ENCODE assay signal across 1 cellular context in the genomic region with DNA sequence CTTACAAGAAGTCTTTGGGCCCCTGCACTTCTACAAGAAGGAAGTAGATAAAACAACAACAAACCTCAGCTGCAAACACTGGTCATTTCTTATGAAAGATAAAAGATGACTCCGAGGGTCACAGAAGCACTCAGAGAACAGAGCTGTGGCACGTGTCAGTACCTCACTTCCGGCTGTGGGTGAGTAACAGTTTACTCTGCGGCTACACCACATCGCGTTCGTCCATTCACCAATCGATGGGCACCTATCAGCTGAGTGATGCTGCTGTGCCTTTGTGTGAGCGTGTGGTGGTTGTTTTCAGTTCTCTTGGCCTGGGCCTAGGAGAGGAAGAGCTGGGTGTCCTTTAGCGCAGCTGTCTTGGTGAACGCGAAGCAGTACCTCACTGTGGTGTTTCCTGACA.
TF ChIP-seq lines count a peak whose summit lies in the region.

No MANE protein-coding gene starts in this region.

TF ChIP-seq in K562, 482 proteins besides CTCF, POLR2A, EP300 and RAD21 (continued from another document and continues in another):
- TF ChIP-seq, protein P1, sequence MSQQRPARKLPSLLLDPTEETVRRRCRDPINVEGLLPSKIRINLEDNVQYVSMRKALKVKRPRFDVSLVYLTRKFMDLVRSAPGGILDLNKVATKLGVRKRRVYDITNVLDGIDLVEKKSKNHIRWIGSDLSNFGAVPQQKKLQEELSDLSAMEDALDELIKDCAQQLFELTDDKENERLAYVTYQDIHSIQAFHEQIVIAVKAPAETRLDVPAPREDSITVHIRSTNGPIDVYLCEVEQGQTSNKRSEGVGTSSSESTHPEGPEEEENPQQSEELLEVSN (IDR thresholded peaks at IDR 0.05; ENCODE audit: borderline replicate concordance in 1 of 2, extremely low read depth in 1 of 2, insufficient read depth in 1 of 2, insufficient read length in 1 of 2, low read depth in 1 of 2, low read length in 1 of 2, poor library complexity in 1 of 2, severe bottlenecking in 1 of 2), result peak in 1 of 2 experiments; percentile 37
- TF ChIP-seq CTBP1 (IDR thresholded peaks at IDR 0.05; ENCODE audit: borderline replicate concordance) (peak; percentile 50; the same call in 1 of the 2 replicates), CREM (IDR thresholded peaks at IDR 0.05; ENCODE audit: low read depth) (0 out of 2 replicates have a peak, but pooled peaks have one; percentile 5), NR2F6 (CRISPR knock-in tag; IDR thresholded peaks at IDR 0.05) (no peak), SAFB (IDR thresholded peaks at IDR 0.05; ENCODE audit: borderline replicate concordance, low read depth, low read length) (no peak), RBM14 (IDR thresholded peaks at IDR 0.05; ENCODE audit: borderline replicate concordance, insufficient read depth, low read depth, low read length) (no peak), RBM17 (IDR thresholded peaks at IDR 0.05; ENCODE audit: borderline replicate concordance, low read depth, low read length) (no peak), THRAP3 (IDR thresholded peaks at IDR 0.05; ENCODE audit: borderline replicate concordance) (no peak), HIVEP1 (CRISPR knock-in tag; IDR thresholded peaks at IDR 0.05) (no peak), LCOR (CRISPR knock-in tag; IDR thresholded peaks at IDR 0.05) (no peak), ZNF197 (CRISPR knock-in tag; IDR thresholded peaks at IDR 0.05; ENCODE audit: low read depth) (no peak), HMG20A (CRISPR knock-in tag; conservative IDR thresholded peaks at IDR 0.05) (no peak), CBX5 (IDR thresholded peaks at IDR 0.05; ENCODE audit: borderline replicate concordance, low read depth) (no peak), YBX1 (IDR thresholded peaks at IDR 0.05) (no peak), NCOA2 (IDR thresholded peaks at IDR 0.05; ENCODE audit: partially characterized antibody in 2 of 2) (no peak), SP1 (CRISPR knock-in tag; IDR thresholded peaks at IDR 0.05) (no peak), GABPA (tag; conservative IDR thresholded peaks at IDR 0.05; ENCODE audit: low read depth) (peak; percentile 64), BRCA1 (IDR thresholded peaks at IDR 0.05) (no peak), BRCA1 (CRISPR knock-in tag; IDR thresholded peaks at IDR 0.05) (no peak), TBP (optimal IDR thresholded peaks at IDR 0.05; ENCODE audit: low read depth, low read length) (no peak), NFRKB (IDR thresholded peaks at IDR 0.05; ENCODE audit: low read depth) (no peak), STAT5B (CRISPR knock-in tag; IDR thresholded peaks at IDR 0.05) (no peak), ZEB2 (IDR thresholded peaks at IDR 0.05) (no peak), PYGO2 (tag; IDR thresholded peaks at IDR 0.05) (no peak), DMBX1 (CRISPR knock-in tag; IDR thresholded peaks at IDR 0.05; ENCODE audit: borderline replicate concordance) (no peak), TAF15 (IDR thresholded peaks at IDR 0.05; ENCODE audit: low read depth, low read length) (no peak), TAF9B (IDR thresholded peaks at IDR 0.05; ENCODE audit: partially characterized antibody) (no peak), TEAD1 (CRISPR knock-in tag; IDR thresholded peaks at IDR 0.05) (no peak), PHF20 (IDR thresholded peaks at IDR 0.05; ENCODE audit: partially characterized antibody) (no peak), ZNF778 (CRISPR knock-in tag; IDR thresholded peaks at IDR 0.05) (no peak), ZNF780A (CRISPR knock-in tag; IDR thresholded peaks at IDR 0.05) (no peak), ZKSCAN1 (IDR thresholded peaks at IDR 0.05; ENCODE audit: low read depth, low read length) (no peak), ZNF644 (tag; IDR thresholded peaks at IDR 0.05; ENCODE audit: low read depth) (no peak), MAFK (IDR thresholded peaks at IDR 0.05; ENCODE audit: low read length) (no peak), XRCC5 (IDR thresholded peaks at IDR 0.05; ENCODE audit: low read depth, low read length) (no peak), SRSF1 (IDR thresholded peaks at IDR 0.05; ENCODE audit: low read depth, low read length) (no peak), ZNF444 (CRISPR knock-in tag; IDR thresholded peaks at IDR 0.05) (no peak), LEF1 (IDR thresholded peaks at IDR 0.05) (no peak)
- TF ChIP-seq, protein P2, sequence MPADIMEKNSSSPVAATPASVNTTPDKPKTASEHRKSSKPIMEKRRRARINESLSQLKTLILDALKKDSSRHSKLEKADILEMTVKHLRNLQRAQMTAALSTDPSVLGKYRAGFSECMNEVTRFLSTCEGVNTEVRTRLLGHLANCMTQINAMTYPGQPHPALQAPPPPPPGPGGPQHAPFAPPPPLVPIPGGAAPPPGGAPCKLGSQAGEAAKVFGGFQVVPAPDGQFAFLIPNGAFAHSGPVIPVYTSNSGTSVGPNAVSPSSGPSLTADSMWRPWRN (IDR thresholded peaks at IDR 0.05; ENCODE audit: low read depth), result peak; percentile 94
- TF ChIP-seq, protein P3, sequence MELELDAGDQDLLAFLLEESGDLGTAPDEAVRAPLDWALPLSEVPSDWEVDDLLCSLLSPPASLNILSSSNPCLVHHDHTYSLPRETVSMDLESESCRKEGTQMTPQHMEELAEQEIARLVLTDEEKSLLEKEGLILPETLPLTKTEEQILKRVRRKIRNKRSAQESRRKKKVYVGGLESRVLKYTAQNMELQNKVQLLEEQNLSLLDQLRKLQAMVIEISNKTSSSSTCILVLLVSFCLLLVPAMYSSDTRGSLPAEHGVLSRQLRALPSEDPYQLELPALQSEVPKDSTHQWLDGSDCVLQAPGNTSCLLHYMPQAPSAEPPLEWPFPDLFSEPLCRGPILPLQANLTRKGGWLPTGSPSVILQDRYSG (tag; conservative IDR thresholded peaks at IDR 0.05; ENCODE audit: low read depth), result no peak
- TF ChIP-seq, protein P4, sequence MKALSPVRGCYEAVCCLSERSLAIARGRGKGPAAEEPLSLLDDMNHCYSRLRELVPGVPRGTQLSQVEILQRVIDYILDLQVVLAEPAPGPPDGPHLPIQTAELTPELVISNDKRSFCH (CRISPR knock-in tag; IDR thresholded peaks at IDR 0.05), result no peak
- TF ChIP-seq, protein P4 (tag; IDR thresholded peaks at IDR 0.05), result no peak
- TF ChIP-seq, protein P5, sequence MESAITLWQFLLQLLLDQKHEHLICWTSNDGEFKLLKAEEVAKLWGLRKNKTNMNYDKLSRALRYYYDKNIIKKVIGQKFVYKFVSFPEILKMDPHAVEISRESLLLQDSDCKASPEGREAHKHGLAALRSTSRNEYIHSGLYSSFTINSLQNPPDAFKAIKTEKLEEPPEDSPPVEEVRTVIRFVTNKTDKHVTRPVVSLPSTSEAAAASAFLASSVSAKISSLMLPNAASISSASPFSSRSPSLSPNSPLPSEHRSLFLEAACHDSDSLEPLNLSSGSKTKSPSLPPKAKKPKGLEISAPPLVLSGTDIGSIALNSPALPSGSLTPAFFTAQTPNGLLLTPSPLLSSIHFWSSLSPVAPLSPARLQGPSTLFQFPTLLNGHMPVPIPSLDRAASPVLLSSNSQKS (CRISPR knock-in tag; IDR thresholded peaks at IDR 0.05), result no peak
- TF ChIP-seq, protein P6, sequence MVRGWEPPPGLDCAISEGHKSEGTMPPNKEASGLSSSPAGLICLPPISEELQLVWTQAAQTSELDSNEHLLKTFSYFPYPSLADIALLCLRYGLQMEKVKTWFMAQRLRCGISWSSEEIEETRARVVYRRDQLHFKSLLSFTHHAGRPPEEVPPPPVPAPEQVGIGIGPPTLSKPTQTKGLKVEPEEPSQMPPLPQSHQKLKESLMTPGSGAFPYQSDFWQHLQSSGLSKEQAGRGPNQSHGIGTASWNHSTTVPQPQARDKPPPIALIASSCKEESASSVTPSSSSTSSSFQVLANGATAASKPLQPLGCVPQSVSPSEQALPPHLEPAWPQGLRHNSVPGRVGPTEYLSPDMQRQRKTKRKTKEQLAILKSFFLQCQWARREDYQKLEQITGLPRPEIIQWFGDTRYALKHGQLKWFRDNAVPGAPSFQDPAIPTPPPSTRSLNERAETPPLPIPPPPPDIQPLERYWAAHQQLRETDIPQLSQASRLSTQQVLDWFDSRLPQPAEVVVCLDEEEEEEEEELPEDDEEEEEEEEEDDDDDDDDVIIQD (CRISPR knock-in tag; IDR thresholded peaks at IDR 0.05), result no peak
- TF ChIP-seq, protein P7, sequence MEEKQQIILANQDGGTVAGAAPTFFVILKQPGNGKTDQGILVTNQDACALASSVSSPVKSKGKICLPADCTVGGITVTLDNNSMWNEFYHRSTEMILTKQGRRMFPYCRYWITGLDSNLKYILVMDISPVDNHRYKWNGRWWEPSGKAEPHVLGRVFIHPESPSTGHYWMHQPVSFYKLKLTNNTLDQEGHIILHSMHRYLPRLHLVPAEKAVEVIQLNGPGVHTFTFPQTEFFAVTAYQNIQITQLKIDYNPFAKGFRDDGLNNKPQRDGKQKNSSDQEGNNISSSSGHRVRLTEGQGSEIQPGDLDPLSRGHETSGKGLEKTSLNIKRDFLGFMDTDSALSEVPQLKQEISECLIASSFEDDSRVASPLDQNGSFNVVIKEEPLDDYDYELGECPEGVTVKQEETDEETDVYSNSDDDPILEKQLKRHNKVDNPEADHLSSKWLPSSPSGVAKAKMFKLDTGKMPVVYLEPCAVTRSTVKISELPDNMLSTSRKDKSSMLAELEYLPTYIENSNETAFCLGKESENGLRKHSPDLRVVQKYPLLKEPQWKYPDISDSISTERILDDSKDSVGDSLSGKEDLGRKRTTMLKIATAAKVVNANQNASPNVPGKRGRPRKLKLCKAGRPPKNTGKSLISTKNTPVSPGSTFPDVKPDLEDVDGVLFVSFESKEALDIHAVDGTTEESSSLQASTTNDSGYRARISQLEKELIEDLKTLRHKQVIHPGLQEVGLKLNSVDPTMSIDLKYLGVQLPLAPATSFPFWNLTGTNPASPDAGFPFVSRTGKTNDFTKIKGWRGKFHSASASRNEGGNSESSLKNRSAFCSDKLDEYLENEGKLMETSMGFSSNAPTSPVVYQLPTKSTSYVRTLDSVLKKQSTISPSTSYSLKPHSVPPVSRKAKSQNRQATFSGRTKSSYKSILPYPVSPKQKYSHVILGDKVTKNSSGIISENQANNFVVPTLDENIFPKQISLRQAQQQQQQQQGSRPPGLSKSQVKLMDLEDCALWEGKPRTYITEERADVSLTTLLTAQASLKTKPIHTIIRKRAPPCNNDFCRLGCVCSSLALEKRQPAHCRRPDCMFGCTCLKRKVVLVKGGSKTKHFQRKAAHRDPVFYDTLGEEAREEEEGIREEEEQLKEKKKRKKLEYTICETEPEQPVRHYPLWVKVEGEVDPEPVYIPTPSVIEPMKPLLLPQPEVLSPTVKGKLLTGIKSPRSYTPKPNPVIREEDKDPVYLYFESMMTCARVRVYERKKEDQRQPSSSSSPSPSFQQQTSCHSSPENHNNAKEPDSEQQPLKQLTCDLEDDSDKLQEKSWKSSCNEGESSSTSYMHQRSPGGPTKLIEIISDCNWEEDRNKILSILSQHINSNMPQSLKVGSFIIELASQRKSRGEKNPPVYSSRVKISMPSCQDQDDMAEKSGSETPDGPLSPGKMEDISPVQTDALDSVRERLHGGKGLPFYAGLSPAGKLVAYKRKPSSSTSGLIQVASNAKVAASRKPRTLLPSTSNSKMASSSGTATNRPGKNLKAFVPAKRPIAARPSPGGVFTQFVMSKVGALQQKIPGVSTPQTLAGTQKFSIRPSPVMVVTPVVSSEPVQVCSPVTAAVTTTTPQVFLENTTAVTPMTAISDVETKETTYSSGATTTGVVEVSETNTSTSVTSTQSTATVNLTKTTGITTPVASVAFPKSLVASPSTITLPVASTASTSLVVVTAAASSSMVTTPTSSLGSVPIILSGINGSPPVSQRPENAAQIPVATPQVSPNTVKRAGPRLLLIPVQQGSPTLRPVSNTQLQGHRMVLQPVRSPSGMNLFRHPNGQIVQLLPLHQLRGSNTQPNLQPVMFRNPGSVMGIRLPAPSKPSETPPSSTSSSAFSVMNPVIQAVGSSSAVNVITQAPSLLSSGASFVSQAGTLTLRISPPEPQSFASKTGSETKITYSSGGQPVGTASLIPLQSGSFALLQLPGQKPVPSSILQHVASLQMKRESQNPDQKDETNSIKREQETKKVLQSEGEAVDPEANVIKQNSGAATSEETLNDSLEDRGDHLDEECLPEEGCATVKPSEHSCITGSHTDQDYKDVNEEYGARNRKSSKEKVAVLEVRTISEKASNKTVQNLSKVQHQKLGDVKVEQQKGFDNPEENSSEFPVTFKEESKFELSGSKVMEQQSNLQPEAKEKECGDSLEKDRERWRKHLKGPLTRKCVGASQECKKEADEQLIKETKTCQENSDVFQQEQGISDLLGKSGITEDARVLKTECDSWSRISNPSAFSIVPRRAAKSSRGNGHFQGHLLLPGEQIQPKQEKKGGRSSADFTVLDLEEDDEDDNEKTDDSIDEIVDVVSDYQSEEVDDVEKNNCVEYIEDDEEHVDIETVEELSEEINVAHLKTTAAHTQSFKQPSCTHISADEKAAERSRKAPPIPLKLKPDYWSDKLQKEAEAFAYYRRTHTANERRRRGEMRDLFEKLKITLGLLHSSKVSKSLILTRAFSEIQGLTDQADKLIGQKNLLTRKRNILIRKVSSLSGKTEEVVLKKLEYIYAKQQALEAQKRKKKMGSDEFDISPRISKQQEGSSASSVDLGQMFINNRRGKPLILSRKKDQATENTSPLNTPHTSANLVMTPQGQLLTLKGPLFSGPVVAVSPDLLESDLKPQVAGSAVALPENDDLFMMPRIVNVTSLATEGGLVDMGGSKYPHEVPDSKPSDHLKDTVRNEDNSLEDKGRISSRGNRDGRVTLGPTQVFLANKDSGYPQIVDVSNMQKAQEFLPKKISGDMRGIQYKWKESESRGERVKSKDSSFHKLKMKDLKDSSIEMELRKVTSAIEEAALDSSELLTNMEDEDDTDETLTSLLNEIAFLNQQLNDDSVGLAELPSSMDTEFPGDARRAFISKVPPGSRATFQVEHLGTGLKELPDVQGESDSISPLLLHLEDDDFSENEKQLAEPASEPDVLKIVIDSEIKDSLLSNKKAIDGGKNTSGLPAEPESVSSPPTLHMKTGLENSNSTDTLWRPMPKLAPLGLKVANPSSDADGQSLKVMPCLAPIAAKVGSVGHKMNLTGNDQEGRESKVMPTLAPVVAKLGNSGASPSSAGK (IDR thresholded peaks at IDR 0.05), result peak; percentile 74
- TF ChIP-seq, protein P8, sequence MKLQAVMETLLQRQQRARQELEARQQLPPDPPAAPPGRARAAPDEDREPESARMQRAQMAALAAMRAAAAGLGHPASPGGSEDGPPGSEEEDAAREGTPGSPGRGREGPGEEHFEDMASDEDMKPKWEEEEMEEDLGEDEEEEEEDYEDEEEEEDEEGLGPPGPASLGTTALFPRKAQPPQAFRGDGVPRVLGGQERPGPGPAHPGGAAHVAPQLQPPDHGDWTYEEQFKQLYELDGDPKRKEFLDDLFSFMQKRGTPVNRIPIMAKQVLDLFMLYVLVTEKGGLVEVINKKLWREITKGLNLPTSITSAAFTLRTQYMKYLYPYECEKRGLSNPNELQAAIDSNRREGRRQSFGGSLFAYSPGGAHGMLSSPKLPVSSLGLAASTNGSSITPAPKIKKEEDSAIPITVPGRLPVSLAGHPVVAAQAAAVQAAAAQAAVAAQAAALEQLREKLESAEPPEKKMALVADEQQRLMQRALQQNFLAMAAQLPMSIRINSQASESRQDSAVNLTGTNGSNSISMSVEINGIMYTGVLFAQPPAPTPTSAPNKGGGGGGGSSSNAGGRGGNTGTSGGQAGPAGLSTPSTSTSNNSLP (IDR thresholded peaks at IDR 0.05; ENCODE audit: borderline replicate concordance, low read depth, low read length), result no peak
- TF ChIP-seq, protein P9, sequence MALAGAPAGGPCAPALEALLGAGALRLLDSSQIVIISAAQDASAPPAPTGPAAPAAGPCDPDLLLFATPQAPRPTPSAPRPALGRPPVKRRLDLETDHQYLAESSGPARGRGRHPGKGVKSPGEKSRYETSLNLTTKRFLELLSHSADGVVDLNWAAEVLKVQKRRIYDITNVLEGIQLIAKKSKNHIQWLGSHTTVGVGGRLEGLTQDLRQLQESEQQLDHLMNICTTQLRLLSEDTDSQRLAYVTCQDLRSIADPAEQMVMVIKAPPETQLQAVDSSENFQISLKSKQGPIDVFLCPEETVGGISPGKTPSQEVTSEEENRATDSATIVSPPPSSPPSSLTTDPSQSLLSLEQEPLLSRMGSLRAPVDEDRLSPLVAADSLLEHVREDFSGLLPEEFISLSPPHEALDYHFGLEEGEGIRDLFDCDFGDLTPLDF (CRISPR knock-in tag; IDR thresholded peaks at IDR 0.05), result no peak
